In the genomic region with DNA sequence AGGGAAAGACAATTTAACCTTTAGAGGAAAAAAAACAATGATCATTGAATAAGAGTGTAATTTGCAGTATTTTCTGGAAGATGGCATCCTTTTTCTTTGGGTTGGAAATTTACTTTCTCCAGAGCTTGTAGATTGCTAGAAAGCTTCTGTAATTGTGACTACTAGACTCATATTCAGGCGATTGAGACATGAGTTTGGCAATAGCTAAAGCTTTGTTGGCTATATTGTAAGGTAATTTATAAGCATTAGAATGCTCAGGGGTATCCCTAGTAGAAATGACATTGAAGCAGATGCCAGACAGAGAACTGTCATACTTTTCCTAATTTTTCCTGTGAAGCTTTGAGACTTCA, we compare ENCODE assay signal across 17 cellular contexts.
DNase-seq lines count a peak whose midpoint lies in the region; ATAC-seq and TF ChIP-seq lines count a peak whose summit lies in the region.
"Had no signal": no experiment of that assay in that cellular context is flagged by ENCODE, and none has a peak within 500 bp of the region (broad histone marks: within the 10 kb centered on the region; RNA-seq: fewer than 3 reads in every experiment).

No MANE protein-coding gene starts in this region.

- H3K14ac ChIP-seq in mesenchymal stem cell (ENCODE audit: low read length in 2 of 2) = no peak overlapping the region

- peak overlapping the region; percentile 89 for H3K9ac ChIP-seq in mesenchymal stem cell (ENCODE audit: low read length)
- H3K9ac ChIP-seq: KMS-11 had no signal

- H3K27ac ChIP-seq in left ventricle myocardium inferior (replicated peaks) = peak overlapping the region; percentile 78
- H3K27ac ChIP-seq in mesenchymal stem cell (ENCODE audit: low read length, poor library complexity, severe bottlenecking) = no peak overlapping the region
- H3K27ac ChIP-seq in transverse colon = peak overlapping the region in 3 of 4 donors; percentile 4 to 46 (median 39)
- H3K27ac ChIP-seq: cardiac muscle cell, KMS-11 had no signal

- intact Hi-C loops in left ventricle myocardium inferior (cut with micrococcal nuclease) = no loop called here
- intact Hi-C loops in left cardiac atrium (cut with DNase I) = no loop called here
- intact Hi-C loops in transverse colon (cut with DNase I; ENCODE audit: low total_unique reads) = no loop called here
- intact Hi-C loops in mucosa of descending colon (cut with DNase I, micrococcal nuclease) = no loop called here

- H2BK15ac ChIP-seq in mesenchymal stem cell (ENCODE audit: low read depth, poor library complexity, severe bottlenecking) = no peak overlapping the region

- peaks cover 1% of the 10 kb centered on the region for H3K79me1 ChIP-seq in mesenchymal stem cell (replicated peaks; ENCODE audit: low read length, poor library complexity, severe bottlenecking)

- no peaks in the 10 kb centered on the region for H3K36me3 ChIP-seq in left ventricle myocardium inferior
- no peaks in the 10 kb centered on the region for H3K36me3 ChIP-seq in mesenchymal stem cell (ENCODE audit: control insufficient read depth in 1 of 2, insufficient read depth in 2 of 2, low read depth in 1 of 2, low read length in 2 of 2)
- no peaks in the 10 kb centered on the region for H3K36me3 ChIP-seq in transverse colon
- H3K36me3 ChIP-seq in mucosa of descending colon (ENCODE audit: low read depth) = no peaks in the 10 kb centered on the region
- H3K36me3 ChIP-seq: cardiac muscle cell had no signal

- TF ChIP-seq EP300 in transverse colon (IDR thresholded peaks at IDR 0.05; ENCODE audit: low read depth) = no peak

- H3K9me3 Mint-ChIP-seq in central memory CD8-positive, alpha-beta T cell = no peaks in the 10 kb centered on the region

- DNase-seq in left ventricle myocardium inferior (no peak), left cardiac atrium (no peak), mesenchymal stem cell (no peak), transverse colon (no peak), mucosa of descending colon (no peak)
- no peak for DNase-seq in central memory CD8-positive, alpha-beta T cell (ENCODE audit: low spot score in 2 of 2)
- DNase-seq: activated CD4-positive, alpha-beta T cell treated with anti-CD3 and anti-CD28 coated beads, Interleukin-2, amount 50 U/mL, for 4 hours; activated effector memory CD4-positive, alpha-beta T cell treated with Interleukin-2 at 50 U/mL for 16 hours; EL; NCI-H1694 treated with DMSO at 0.1 percent for 48 hours; NCI-H526 treated with DMSO at 0.1 percent for 48 hours; RPMI8226; T1000 had no signal

- H2BK5ac ChIP-seq in mesenchymal stem cell (ENCODE audit: low read depth, low read length, poor library complexity, severe bottlenecking) = no peak overlapping the region

- no peak overlapping the region for H3K23ac ChIP-seq in mesenchymal stem cell (ENCODE audit: low read length in 2 of 2)

- TF ChIP-seq CTCF in left ventricle myocardium inferior (IDR thresholded peaks at IDR 0.05; ENCODE audit: borderline replicate concordance) (no peak), transverse colon (IDR thresholded peaks at IDR 0.05) (no peak), mucosa of descending colon (IDR thresholded peaks at IDR 0.05) (no peak)

- H3K4me2 ChIP-seq in mesenchymal stem cell (ENCODE audit: low read length, poor library complexity, severe bottlenecking) = no peak overlapping the region
- H3K4me2 ChIP-seq: KMS-11 had no signal

- H3K9me3 ChIP-seq in left ventricle myocardium inferior (replicated peaks) = no peaks in the 10 kb centered on the region
- H3K9me3 ChIP-seq in mesenchymal stem cell (ENCODE audit: control insufficient read depth, low read length) = no peaks in the 10 kb centered on the region
- H3K9me3 ChIP-seq in transverse colon = no peaks in the 10 kb centered on the region
- H3K9me3 ChIP-seq in mucosa of descending colon = no peaks in the 10 kb centered on the region

- H3K4ac ChIP-seq in mesenchymal stem cell (ENCODE audit: low read depth in 1 of 2, low read length in 2 of 2) = no peak overlapping the region

- H3K27me3 ChIP-seq in left ventricle myocardium inferior (ENCODE audit: low read depth) = no peaks in the 10 kb centered on the region
- H3K27me3 ChIP-seq in mesenchymal stem cell (ENCODE audit: control insufficient read depth in 1 of 2, insufficient read depth in 1 of 2, low read length in 2 of 2) = no peaks in the 10 kb centered on the region
- no peaks in the 10 kb centered on the region for H3K27me3 ChIP-seq in transverse colon
- H3K27me3 ChIP-seq: cardiac muscle cell had no signal

- H2AK5ac ChIP-seq in mesenchymal stem cell (ENCODE audit: low read length, severe bottlenecking) = no peak overlapping the region

- peak overlapping the region; percentile 49 for H3K4me3 Mint-ChIP-seq in central memory CD8-positive, alpha-beta T cell

- H3K27me3 Mint-ChIP-seq in central memory CD8-positive, alpha-beta T cell = peaks cover 9% of the 10 kb centered on the region

- H2BK12ac ChIP-seq in mesenchymal stem cell (ENCODE audit: low read length in 2 of 2) = no peak overlapping the region

- H3K4me1 Mint-ChIP-seq in central memory CD8-positive, alpha-beta T cell = peaks cover 6% of the 10 kb centered on the region

- H4K8ac ChIP-seq in mesenchymal stem cell (ENCODE audit: low read length) = no peak overlapping the region

- H3K4me1 ChIP-seq in left ventricle myocardium inferior (peaks cover 40% of the 10 kb centered on the region), mesenchymal stem cell (ENCODE audit: control insufficient read depth, insufficient read depth, low read depth, low read length) (no peaks in the 10 kb centered on the region), transverse colon (peaks cover 0 to 24% (median 0%) of the 10 kb centered on the region in 4 donors), mucosa of descending colon (ENCODE audit: low read depth) (no peaks in the 10 kb centered on the region)

- peak overlapping the region; percentile 69 for H3K27ac Mint-ChIP-seq in central memory CD8-positive, alpha-beta T cell (ENCODE audit: low read depth)

- no peak overlapping the region for H2AFZ ChIP-seq in mesenchymal stem cell (ENCODE audit: low read depth, low read length)

- TF ChIP-seq POLR2A in transverse colon (IDR thresholded peaks at IDR 0.05) = no peak

- ATAC-seq in left cardiac atrium (no peak), HG02678 (IDR thresholded peaks at IDR 0.05; ENCODE audit: unreplicated experiment) (no peak), HG03159 (IDR thresholded peaks at IDR 0.05; ENCODE audit: unreplicated experiment) (no peak), mucosa of descending colon (no peak)
- no peak for ATAC-seq in central memory CD8-positive, alpha-beta T cell (replicated peaks; ENCODE audit: extremely low read depth, poor library complexity, severe bottlenecking)

- H3K4me3 ChIP-seq in left ventricle myocardium inferior (peak overlapping the region; percentile 48), mesenchymal stem cell (ENCODE audit: insufficient read depth in 1 of 2, low read depth in 1 of 2, low read length in 2 of 2) (peak overlapping the region in 1 of 2 experiments; percentile 70), transverse colon (no peak overlapping the region), mucosa of descending colon (no peak overlapping the region)
- H3K4me3 ChIP-seq: cardiac muscle cell had no signal

- no peaks in the 10 kb centered on the region for H3K36me3 Mint-ChIP-seq in central memory CD8-positive, alpha-beta T cell (ENCODE audit: insufficient read depth)

- H3K18ac ChIP-seq in mesenchymal stem cell (ENCODE audit: low read depth in 1 of 2, low read length in 2 of 2) = no peak overlapping the region

- in situ Hi-C loops in transverse colon (cut with MboI; ENCODE audit: low pct_ligation_motif_present in 1 of 4, low pct_unique_long_range_greater_than_20kb in 1 of 4, low sequenced_read_pairs in 3 of 4) = no loop called here

- WGBS in mesenchymal stem cell = 88% methylated on average over 1 of the region's 1 CpG
- 67 to 70% methylated on average over 1 of the region's 1 CpG for WGBS in transverse colon (ENCODE audit: low coverage in 1 of 2), 2 donors

- no peak overlapping the region for H2BK120ac ChIP-seq in mesenchymal stem cell (ENCODE audit: low read depth, low read length)

- H4K91ac ChIP-seq in mesenchymal stem cell (ENCODE audit: low read length) = no peak overlapping the region
